ENCODE assay signal across 31 cellular contexts in genomic region chr21:27233514-27233913, GRCh38.
"Had no signal": no experiment of that assay in that cellular context is flagged by ENCODE, and none has a peak within 500 bp of the region (broad histone marks: within the 10 kb centered on the region; RNA-seq: fewer than 3 reads in every experiment).

No MANE protein-coding gene starts in this region.

- DNase-seq: naive thymus-derived CD4-positive, alpha-beta T cell; natural killer cell; nephron progenitor cell; nucleus accumbens; pancreas; retina; spleen; stimulated activated CD4-positive, alpha-beta T cell treated with anti-CD3 and anti-CD28 coated beads, Interleukin-12 subunit alpha, Interleukin-12 subunit beta, amount 100 ng/mL, for 4 hours; stimulated activated CD4-positive, alpha-beta T cell treated with anti-CD3 and anti-CD28 coated beads, Interleukin-1b, Interleukin-23, amount 100 ng/mL, for 48 hours; stimulated activated CD4-positive, alpha-beta T cell treated with anti-CD3 and anti-CD28 coated beads, Interleukin-4, amount 100 ng/mL, for 1 hour; stimulated activated CD4-positive, alpha-beta T cell treated with anti-CD3 and anti-CD28 coated beads, Interleukin-4, amount 100 ng/mL, for 4 hours; stimulated activated CD8-positive, alpha-beta memory T cell treated with anti-CD3 and anti-CD28 coated beads, Interleukin-4, amount 100 ng/mL, for 48 hours; stimulated activated naive CD4-positive, alpha-beta T cell; stimulated activated naive CD8-positive, alpha-beta T cell treated with anti-CD3 and anti-CD28 coated beads, Interleukin-15, amount 100 ng/mL, for 72 hours; stimulated activated naive CD8-positive, alpha-beta T cell treated with anti-CD3 and anti-CD28 coated beads, Interleukin-15, Interleukin-2, amounts not matched to agents 100 U/mL and 50 U/mL, for 24 hours; substantia nigra; testis; tibial artery; transverse colon; upper lobe of right lung; uterus had no signal

- H3K27ac Mint-ChIP-seq: naive thymus-derived CD4-positive, alpha-beta T cell; natural killer cell; nephron progenitor cell; stimulated activated memory B cell treated with anti-CD40 and anti-IgM and Interleukin-4, amounts not matched to agents 10 μg/mL and 1 μg/mL and 100 μg/mL, for 72 hours; stimulated activated naive CD8-positive, alpha-beta T cell treated with anti-CD3 and anti-CD28 coated beads, Interleukin-15, amount 100 ng/mL, for 72 hours; type B pancreatic cell had no signal

- H3K36me3 Mint-ChIP-seq: naive thymus-derived CD4-positive, alpha-beta T cell; natural killer cell; stimulated activated memory B cell treated with anti-CD40 and anti-IgM and Interleukin-4, amounts not matched to agents 10 μg/mL and 1 μg/mL and 100 μg/mL, for 72 hours; type B pancreatic cell had no signal

- H3K4me1 Mint-ChIP-seq: naive thymus-derived CD4-positive, alpha-beta T cell; natural killer cell; nephron progenitor cell; neural crest cell; stimulated activated memory B cell treated with anti-CD40 and anti-IgM and Interleukin-4, amounts not matched to agents 10 μg/mL and 1 μg/mL and 100 μg/mL, for 72 hours; stimulated activated naive CD8-positive, alpha-beta T cell treated with anti-CD3 and anti-CD28 coated beads, Interleukin-15, amount 100 ng/mL, for 72 hours had no signal

- ATAC-seq: naive thymus-derived CD4-positive, alpha-beta T cell; natural killer cell; pancreas; sciatic nerve; stimulated activated memory B cell treated with anti-CD40 and anti-IgM and Interleukin-4, amounts not matched to agents 10 μg/mL and 1 μg/mL and 100 μg/mL, for 72 hours; stimulated activated naive CD8-positive, alpha-beta T cell treated with anti-CD3 and anti-CD28 coated beads, Interleukin-15, amount 100 ng/mL, for 72 hours; stimulated activated naive CD8-positive, alpha-beta T cell treated with anti-CD3 and anti-CD28 coated beads, Interleukin-15, Interleukin-2, amounts not matched to agents 100 U/mL and 50 U/mL, for 24 hours; upper lobe of right lung had no signal

- H3K36me3 ChIP-seq: neutrophil, pancreas, prostate gland, right atrium auricular region, spleen, suprapubic skin, tibial artery, transverse colon, upper lobe of right lung, uterus had no signal

- H3K27me3 Mint-ChIP-seq: naive thymus-derived CD4-positive, alpha-beta T cell; stimulated activated memory B cell treated with anti-CD40 and anti-IgM and Interleukin-4, amounts not matched to agents 10 μg/mL and 1 μg/mL and 100 μg/mL, for 72 hours; stimulated activated naive CD8-positive, alpha-beta T cell treated with anti-CD3 and anti-CD28 coated beads, Interleukin-15, amount 100 ng/mL, for 72 hours; type B pancreatic cell had no signal

- H3K4me3 ChIP-seq: pancreas, prostate gland, right atrium auricular region, skin epidermis, smooth muscle cell, spleen, suprapubic skin, testis, tibial artery, transverse colon, upper lobe of right lung, uterus had no signal

- H3K4me2 ChIP-seq: smooth muscle cell had no signal

- H3K4me3 Mint-ChIP-seq: naive thymus-derived CD4-positive, alpha-beta T cell; natural killer cell; nephron progenitor cell; neural crest cell; stimulated activated memory B cell treated with anti-CD40 and anti-IgM and Interleukin-4, amounts not matched to agents 10 μg/mL and 1 μg/mL and 100 μg/mL, for 72 hours; stimulated activated naive CD8-positive, alpha-beta T cell treated with anti-CD3 and anti-CD28 coated beads, Interleukin-15, amount 100 ng/mL, for 72 hours; type B pancreatic cell had no signal

- H3K27ac ChIP-seq: neutrophil, pancreas, prostate gland, right atrium auricular region, skin epidermis, spleen, suprapubic skin, testis, tibial artery, transverse colon, upper lobe of right lung, uterus had no signal

- H3K4me1 ChIP-seq: prostate gland, right atrium auricular region, spleen, suprapubic skin, testis, tibial artery, transverse colon, upper lobe of right lung, uterus had no signal

- FAIRE-seq: pancreas had no signal

- H3K27me3 ChIP-seq: neutrophil, pancreas, right atrium auricular region, spleen, suprapubic skin, testis, tibial artery, transverse colon, upper lobe of right lung, uterus had no signal

- H3K9me3 Mint-ChIP-seq: natural killer cell; nephron progenitor cell; neural crest cell; stimulated activated memory B cell treated with anti-CD40 and anti-IgM and Interleukin-4, amounts not matched to agents 10 μg/mL and 1 μg/mL and 100 μg/mL, for 72 hours; stimulated activated naive CD8-positive, alpha-beta T cell treated with anti-CD3 and anti-CD28 coated beads, Interleukin-15, amount 100 ng/mL, for 72 hours; type B pancreatic cell had no signal

- H3K9me3 ChIP-seq: neutrophil, pancreas, prostate gland, right atrium auricular region, spleen, suprapubic skin, testis, tibial artery, transverse colon, upper lobe of right lung, uterus had no signal
